12 cellular contexts compared by ENCODE assay signal in the genomic region with DNA sequence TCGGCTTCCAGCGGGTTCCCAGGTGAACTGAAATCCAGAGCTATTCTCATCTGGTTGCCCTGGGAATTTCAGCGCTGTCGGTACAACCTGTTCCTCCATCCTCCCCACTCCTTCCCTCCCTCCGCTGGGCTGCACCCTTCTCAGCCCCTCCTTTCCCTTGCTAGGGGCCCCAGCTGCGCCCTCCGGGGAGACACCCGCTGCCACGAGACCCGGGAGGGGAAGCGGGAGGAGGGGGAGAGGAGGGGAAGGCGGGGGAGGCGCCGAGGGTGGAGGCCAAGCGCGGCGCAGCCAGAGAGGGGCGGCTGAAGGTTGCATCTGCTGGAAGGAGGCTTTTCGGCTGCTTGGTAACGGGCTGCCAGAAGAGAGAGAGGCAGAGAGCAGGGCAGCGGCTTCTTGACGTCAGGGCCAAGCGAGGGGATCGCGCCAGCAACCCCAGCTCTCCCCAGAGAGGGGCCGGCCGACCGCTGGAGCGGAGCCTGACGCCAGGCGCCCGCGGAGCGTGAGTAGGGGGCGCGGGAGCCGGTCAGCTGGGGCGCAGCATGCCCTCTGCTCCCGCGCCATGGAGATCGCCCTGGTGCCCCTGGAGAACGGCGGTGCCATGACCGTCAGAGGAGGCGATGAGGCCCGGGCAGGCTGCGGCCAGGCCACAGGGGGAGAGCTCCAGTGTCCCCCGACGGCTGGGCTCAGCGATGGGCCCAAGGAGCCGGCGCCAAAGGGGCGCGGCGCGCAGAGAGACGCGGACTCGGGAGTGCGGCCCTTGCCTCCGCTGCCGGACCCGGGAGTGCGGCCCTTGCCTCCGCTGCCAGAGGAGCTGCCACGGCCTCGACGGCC. TPM values are rescaled to one million over a fixed set of nuclear protein-coding genes. Genes with fewer than 3 reads are reported as not detected.
DNase-seq lines count a peak whose midpoint lies in the region; ATAC-seq and TF ChIP-seq lines count a peak whose summit lies in the region.
"Had no signal": no experiment of that assay in that cellular context is flagged by ENCODE, and none has a peak within 500 bp of the region (broad histone marks: within the 10 kb centered on the region; RNA-seq: fewer than 3 reads in every experiment).

A gene (plus strand): TSS at position 291 of the 831 bp plus-strand sequence. CDS start 269 bp downstream, at position 560.

- TF ChIP-seq POLR2A in breast epithelium (IDR thresholded peaks at IDR 0.05): no peak

- dilution Hi-C loops in mammary epithelial cell (cut with HindIII; ENCODE audit: low sequenced_read_pairs): no loop called here

- ATAC-seq in naive thymus-derived CD8-positive, alpha-beta T cell: no peak
- ATAC-seq in activated CD8-positive, alpha-beta T cell treated with anti-CD3 and anti-CD28 coated beads for 36 hours: no peak

- H3K36me3 ChIP-seq in breast epithelium (no peaks in the 10 kb centered on the region), mammary epithelial cell (ENCODE audit: insufficient read depth, low read length) (no peaks in the 10 kb centered on the region)

- peak within 1 kb of the TSS; percentile 42 to 50 (median 49) for H3K4me3 Mint-ChIP-seq in nephron
- H3K4me3 Mint-ChIP-seq in naive thymus-derived CD8-positive, alpha-beta T cell: peak within 1 kb of the TSS in 1 of 10 donors; percentile 28
- no peak within 1 kb of the TSS for H3K4me3 Mint-ChIP-seq in activated CD8-positive, alpha-beta T cell treated with anti-CD3 and anti-CD28 coated beads for 36 hours
- H3K4me3 Mint-ChIP-seq: T-helper 2 cell treated with Interferon-gamma antibody and Interleukin-4, amounts not matched to agents 5 μg/mL and 100 μg/mL, for 36 hours had no signal

- no peaks in the 10 kb centered on the region for H4K20me1 ChIP-seq in mammary epithelial cell (ENCODE audit: insufficient read depth, low read length)

- peaks cover 51% of the 10 kb centered on the region for H3K4me1 Mint-ChIP-seq in nephron
- peaks cover 0 to 3% (median 0%) of the 10 kb centered on the region in 4 donors for H3K4me1 Mint-ChIP-seq in naive thymus-derived CD8-positive, alpha-beta T cell
- H3K4me1 Mint-ChIP-seq in activated CD8-positive, alpha-beta T cell treated with anti-CD3 and anti-CD28 coated beads for 36 hours (ENCODE audit: low read depth): no peaks in the 10 kb centered on the region

- POLR2A ChIA-PET in naive thymus-derived CD8-positive, alpha-beta T cell (lab: Charles Lee): no interaction called here
- POLR2A ChIA-PET in activated CD8-positive, alpha-beta T cell treated with anti-CD3 and anti-CD28 coated beads for 36 hours (lab: Charles Lee): no interaction called here

- in situ Hi-C loops in mammary epithelial cell (cut with MboI; ENCODE audit: low sequenced_read_pairs in 2 of 2): no loop called here

- no peak within 1 kb of the TSS for H2AFZ ChIP-seq in mammary epithelial cell (ENCODE audit: low read depth, low read length)

- peaks cover 8% of the 10 kb centered on the region for H3K9me3 Mint-ChIP-seq in nephron
- H3K9me3 Mint-ChIP-seq in naive thymus-derived CD8-positive, alpha-beta T cell: peaks cover 0 to 3% (median 0%) of the 10 kb centered on the region in 9 donors
- H3K9me3 Mint-ChIP-seq in activated CD8-positive, alpha-beta T cell treated with anti-CD3 and anti-CD28 coated beads for 36 hours: no peaks in the 10 kb centered on the region
- H3K9me3 Mint-ChIP-seq: T-helper 2 cell treated with Interferon-gamma antibody and Interleukin-4, amounts not matched to agents 5 μg/mL and 100 μg/mL, for 36 hours had no signal

- H3K79me2 ChIP-seq in mammary epithelial cell (ENCODE audit: insufficient read depth, low read length): no peaks in the 10 kb centered on the region

- no peak within 1 kb of the TSS for H3K9ac ChIP-seq in mammary epithelial cell (ENCODE audit: insufficient read depth, low read length)

- WGBS in mammary epithelial cell (ENCODE audit: low coverage, missing lambda C conversion rate): 0% methylated on average over 5 of the region's 68 CpGs

- H3K4me2 ChIP-seq in mammary epithelial cell (ENCODE audit: insufficient read depth, low read depth, low read length): no peak within 1 kb of the TSS

- H3K4me3 ChIP-seq in breast epithelium: peak within 1 kb of the TSS; percentile 7 to 41 (median 16)
- H3K4me3 ChIP-seq in mammary epithelial cell (replicated peaks in 1 of 3; ENCODE audit: insufficient read depth in 1 of 3, low read depth in 2 of 3, low read length in 3 of 3): no peak within 1 kb of the TSS

- CTCF ChIA-PET in mammary epithelial cell (lab: Charles Lee; ENCODE audit: low non-redundant PET): no interaction called here
- CTCF ChIA-PET in activated CD8-positive, alpha-beta T cell treated with anti-CD3 and anti-CD28 coated beads for 36 hours (lab: Charles Lee): interaction anchor here (0.8 kb wide), 1 partner anchor 40 kb away, joined by 3 read pairs; no protein-coding TSS in a partner anchor

- peaks cover 63% of the 10 kb centered on the region for H3K27me3 Mint-ChIP-seq in nephron (ENCODE audit: low read depth)
- peaks cover 27 to 65% (median 38%) of the 10 kb centered on the region in 5 donors for H3K27me3 Mint-ChIP-seq in naive thymus-derived CD8-positive, alpha-beta T cell
- H3K27me3 Mint-ChIP-seq in activated CD8-positive, alpha-beta T cell treated with anti-CD3 and anti-CD28 coated beads for 36 hours: peaks cover 35% of the 10 kb centered on the region

- H3K27me3 ChIP-seq in breast epithelium: peaks cover 0 to 50% of the 10 kb centered on the region in 2 donors
- H3K27me3 ChIP-seq in mammary epithelial cell (ENCODE audit: insufficient read depth, low read length): peaks cover 23% of the 10 kb centered on the region

- peak within 1 kb of the TSS in 2 of 3 experiments; percentile 42 to 74 for H3K27ac Mint-ChIP-seq in nephron
- no peak within 1 kb of the TSS for H3K27ac Mint-ChIP-seq in naive thymus-derived CD8-positive, alpha-beta T cell
- no peak within 1 kb of the TSS for H3K27ac Mint-ChIP-seq in activated CD8-positive, alpha-beta T cell treated with anti-CD3 and anti-CD28 coated beads for 36 hours
- H3K27ac Mint-ChIP-seq: T-helper 2 cell treated with Interferon-gamma antibody and Interleukin-4, amounts not matched to agents 5 μg/mL and 100 μg/mL, for 36 hours had no signal

- no peaks in the 10 kb centered on the region for H3K4me1 ChIP-seq in breast epithelium
- H3K4me1 ChIP-seq in mammary epithelial cell (ENCODE audit: insufficient read depth, low read length): no peaks in the 10 kb centered on the region

- H3K27ac ChIP-seq in breast epithelium: no peak within 1 kb of the TSS
- no peak within 1 kb of the TSS for H3K27ac ChIP-seq in mammary epithelial cell (ENCODE audit: insufficient read depth, low read depth, low read length)

- H3K36me3 Mint-ChIP-seq in nephron (ENCODE audit: low read depth): peaks cover 4% of the 10 kb centered on the region
- no peaks in the 10 kb centered on the region for H3K36me3 Mint-ChIP-seq in naive thymus-derived CD8-positive, alpha-beta T cell
- no peaks in the 10 kb centered on the region for H3K36me3 Mint-ChIP-seq in activated CD8-positive, alpha-beta T cell treated with anti-CD3 and anti-CD28 coated beads for 36 hours (ENCODE audit: low read depth)

- no TSS peak for BruUV-seq in mammary epithelial cell (replicated peaks; lab: Mats Ljungman, UMichigan)

- TF ChIP-seq CTCF in breast epithelium (IDR thresholded peaks at IDR 0.05): no peak
- no peak for TF ChIP-seq CTCF in mammary epithelial cell (conservative IDR thresholded peaks at IDR 0.05 in 1 of 2, IDR thresholded peaks at IDR 0.05 in 1 of 2; ENCODE audit: extremely low read depth in 1 of 2, insufficient read depth in 1 of 2, low read depth in 1 of 2, low read length in 2 of 2)
- no peak for TF ChIP-seq CTCF in nephron (IDR thresholded peaks at IDR 0.05; ENCODE audit: unreplicated experiment in 3 of 3)
- TF ChIP-seq CTCF in activated CD8-positive, alpha-beta T cell treated with anti-CD3 and anti-CD28 coated beads for 36 hours (IDR thresholded peaks at IDR 0.05): no peak

- no peaks in the 10 kb centered on the region for H3K9me3 ChIP-seq in breast epithelium
- H3K9me3 ChIP-seq in mammary epithelial cell (replicated peaks; ENCODE audit: insufficient read depth, low read length): no peaks in the 10 kb centered on the region

- intact Hi-C loops in breast epithelium (cut with DNase I; ENCODE audit: low total_unique reads) (no loop called here), mammary epithelial cell (cut with micrococcal nuclease) (no loop called here)
- intact Hi-C loops in activated CD8-positive, alpha-beta T cell treated with anti-CD3 and anti-CD28 coated beads for 36 hours (cut with micrococcal nuclease): no loop called here

- no peak for DNase-seq in breast epithelium (ENCODE audit: low spot score in 2 of 2)
- DNase-seq in mammary epithelial cell: no peak
- DNase-seq in globus pallidus (ENCODE audit: low spot score): peak; percentile 26
- no peak for DNase-seq in stimulated activated CD4-positive, alpha-beta T cell treated with anti-CD3 and anti-CD28 coated beads, Interleukin-4, amount 100 ng/mL, for 24 hours
- no peak for DNase-seq in naive thymus-derived CD8-positive, alpha-beta T cell
- DNase-seq in NK-92 (lab: John Stamatoyannopoulos, UW; ENCODE audit: unreplicated experiment): no peak
- no peak for DNase-seq in activated CD8-positive, alpha-beta T cell treated with anti-CD3 and anti-CD28 coated beads for 36 hours
- DNase-seq: activated T-cell treated with anti-CD3 and anti-CD28 coated beads, Interleukin-2, amount 50 U/mL, for 1 hour; NCI-H2171 had no signal

RNA-seq across cellular contexts. Expression of the gene that starts here (rescaled TPM):
- total RNA-seq in breast epithelium (under 1 TPM in 2 of 3 donors, not detected in 1; 0.44 to 0.66 TPM), mammary epithelial cell (not detected)
- polyA plus RNA-seq in mammary epithelial cell: not detected
- polyA minus RNA-seq in mammary epithelial cell: not detected
- total RNA-seq in naive thymus-derived CD8-positive, alpha-beta T cell: not detected
- not detected for polyA plus RNA-seq in naive thymus-derived CD8-positive, alpha-beta T cell
- total RNA-seq in activated CD8-positive, alpha-beta T cell treated with anti-CD3 and anti-CD28 coated beads for 36 hours: not detected
- total RNA-seq: dermis microvascular lymphatic vessel endothelial cell had no signal

Comparison
In these comparisons a context has a peak if more than half of its experiments do, and no peak if none do; other contexts are left out.
1. H3K4me3 ChIP-seq: peak in breast epithelium (3 of 3); none in mammary epithelial cell (0 of 3).
2. H3K27ac Mint-ChIP-seq: peak in nephron (2 of 3); none in naive thymus-derived CD8-positive, alpha-beta T cell (0 of 10) and activated CD8-positive, alpha-beta T cell treated with anti-CD3 and anti-CD28 coated beads for 36 hours (single experiment).